ENCODE assay signal across 1 cellular context in the genomic region with DNA sequence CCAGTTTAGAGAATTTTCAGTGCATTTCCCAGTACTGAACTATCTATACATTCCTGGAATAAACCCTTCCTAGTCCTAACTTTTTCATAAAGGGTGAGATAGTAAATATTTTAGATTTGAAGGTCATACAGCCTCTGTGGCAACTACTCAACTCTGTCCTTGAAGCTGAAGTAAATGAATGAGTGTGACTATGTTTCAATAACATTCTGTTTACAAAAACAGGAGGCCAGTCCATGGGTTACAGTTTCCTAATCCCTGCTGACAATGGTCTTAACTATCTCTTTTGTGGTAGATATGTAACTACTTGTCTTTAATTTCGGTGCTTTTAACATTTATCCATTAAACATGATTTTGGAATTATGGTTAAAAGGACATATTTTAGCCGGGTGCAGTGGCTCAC.
TF ChIP-seq lines count a peak whose summit lies in the region.

No MANE protein-coding gene starts in this region.

TF ChIP-seq in HepG2, 621 proteins besides CTCF, POLR2A, EP300 and RAD21 (continued from another document):
- TF ChIP-seq, protein P1, sequence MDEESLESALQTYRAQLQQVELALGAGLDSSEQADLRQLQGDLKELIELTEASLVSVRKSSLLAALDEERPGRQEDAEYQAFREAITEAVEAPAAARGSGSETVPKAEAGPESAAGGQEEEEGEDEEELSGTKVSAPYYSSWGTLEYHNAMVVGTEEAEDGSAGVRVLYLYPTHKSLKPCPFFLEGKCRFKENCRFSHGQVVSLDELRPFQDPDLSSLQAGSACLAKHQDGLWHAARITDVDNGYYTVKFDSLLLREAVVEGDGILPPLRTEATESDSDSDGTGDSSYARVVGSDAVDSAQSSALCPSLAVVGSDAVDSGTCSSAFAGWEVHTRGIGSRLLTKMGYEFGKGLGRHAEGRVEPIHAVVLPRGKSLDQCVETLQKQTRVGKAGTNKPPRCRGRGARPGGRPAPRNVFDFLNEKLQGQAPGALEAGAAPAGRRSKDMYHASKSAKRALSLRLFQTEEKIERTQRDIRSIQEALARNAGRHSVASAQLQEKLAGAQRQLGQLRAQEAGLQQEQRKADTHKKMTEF (CRISPR knock-in tag; IDR thresholded peaks at IDR 0.05) = 0 out of 2 replicates have a peak, but pooled peaks have one; percentile 40
- TF ChIP-seq ATF1 (CRISPR knock-in tag; IDR thresholded peaks at IDR 0.05) (peak; percentile 20; the same call in 1 of the 2 replicates), SMAD3 (CRISPR knock-in tag; IDR thresholded peaks at IDR 0.05) (peak; percentile 83), SAP130 (CRISPR knock-in tag; IDR thresholded peaks at IDR 0.05; ENCODE audit: low read depth) (peak; percentile 82), MIXL1 (CRISPR knock-in tag; IDR thresholded peaks at IDR 0.05) (peak; percentile 81), SIX1 (CRISPR knock-in tag; IDR thresholded peaks at IDR 0.05; ENCODE audit: borderline replicate concordance) (peak; percentile 25; the same call in 1 of the 2 replicates), PHF20 (CRISPR knock-in tag; IDR thresholded peaks at IDR 0.05) (no peak), JUND (CRISPR knock-in tag; IDR thresholded peaks at IDR 0.05) (peak; percentile 24; the same call in 1 of the 2 replicates), KLF16 (CRISPR knock-in tag; IDR thresholded peaks at IDR 0.05) (peak in 1 of 2 experiments; percentile 43; a peak in 1 of 4 replicates), ZBTB21 (CRISPR knock-in tag; IDR thresholded peaks at IDR 0.05) (no peak), SOX13 (IDR thresholded peaks at IDR 0.05) (peak; percentile 74; the same call in 1 of the 2 replicates), SOX13 (CRISPR knock-in tag; conservative IDR thresholded peaks at IDR 0.05 in 1 of 2, IDR thresholded peaks at IDR 0.05 in 1 of 2) (peak in 1 of 2 experiments; percentile 99; a peak in 2 of 4 replicates), POLR2AphosphoS2 (IDR thresholded peaks at IDR 0.05; ENCODE audit: low read depth, low read length) (no peak), THAP11 (CRISPR knock-in tag; IDR thresholded peaks at IDR 0.05) (peak; percentile 58), NONO (IDR thresholded peaks at IDR 0.05) (no peak), NONO (CRISPR knock-in tag; conservative IDR thresholded peaks at IDR 0.05) (0 out of 2 replicates have a peak, but pooled peaks have one; percentile 50), ISX (CRISPR knock-in tag; conservative IDR thresholded peaks at IDR 0.05) (no peak), ZNF12 (CRISPR knock-in tag; IDR thresholded peaks at IDR 0.05) (peak; percentile 69; the same call in 1 of the 2 replicates), TEAD2 (CRISPR knock-in tag; IDR thresholded peaks at IDR 0.05) (no peak), ZNF790 (CRISPR knock-in tag; IDR thresholded peaks at IDR 0.05; ENCODE audit: borderline replicate concordance) (no peak), XBP1 (CRISPR knock-in tag; IDR thresholded peaks at IDR 0.05) (no peak), RBFOX2 (IDR thresholded peaks at IDR 0.05; ENCODE audit: low read depth, low read length) (no peak), ERF (CRISPR knock-in tag; IDR thresholded peaks at IDR 0.05) (peak; percentile 69; the same call in 1 of the 2 replicates), GTF2F1 (IDR thresholded peaks at IDR 0.05; ENCODE audit: low read length) (no peak), MTF1 (CRISPR knock-in tag; IDR thresholded peaks at IDR 0.05) (no peak), MEF2D (CRISPR knock-in tag; IDR thresholded peaks at IDR 0.05) (0 out of 2 replicates have a peak, but pooled peaks have one; percentile 26), SMYD3 (CRISPR knock-in tag; IDR thresholded peaks at IDR 0.05) (0 out of 2 replicates have a peak, but pooled peaks have one; percentile 24)
- TF ChIP-seq, protein P2, sequence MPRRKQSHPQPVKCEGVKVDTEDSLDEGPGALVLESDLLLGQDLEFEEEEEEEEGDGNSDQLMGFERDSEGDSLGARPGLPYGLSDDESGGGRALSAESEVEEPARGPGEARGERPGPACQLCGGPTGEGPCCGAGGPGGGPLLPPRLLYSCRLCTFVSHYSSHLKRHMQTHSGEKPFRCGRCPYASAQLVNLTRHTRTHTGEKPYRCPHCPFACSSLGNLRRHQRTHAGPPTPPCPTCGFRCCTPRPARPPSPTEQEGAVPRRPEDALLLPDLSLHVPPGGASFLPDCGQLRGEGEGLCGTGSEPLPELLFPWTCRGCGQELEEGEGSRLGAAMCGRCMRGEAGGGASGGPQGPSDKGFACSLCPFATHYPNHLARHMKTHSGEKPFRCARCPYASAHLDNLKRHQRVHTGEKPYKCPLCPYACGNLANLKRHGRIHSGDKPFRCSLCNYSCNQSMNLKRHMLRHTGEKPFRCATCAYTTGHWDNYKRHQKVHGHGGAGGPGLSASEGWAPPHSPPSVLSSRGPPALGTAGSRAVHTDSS (CRISPR knock-in tag; conservative IDR thresholded peaks at IDR 0.05) = no peak
- TF ChIP-seq, protein P3, sequence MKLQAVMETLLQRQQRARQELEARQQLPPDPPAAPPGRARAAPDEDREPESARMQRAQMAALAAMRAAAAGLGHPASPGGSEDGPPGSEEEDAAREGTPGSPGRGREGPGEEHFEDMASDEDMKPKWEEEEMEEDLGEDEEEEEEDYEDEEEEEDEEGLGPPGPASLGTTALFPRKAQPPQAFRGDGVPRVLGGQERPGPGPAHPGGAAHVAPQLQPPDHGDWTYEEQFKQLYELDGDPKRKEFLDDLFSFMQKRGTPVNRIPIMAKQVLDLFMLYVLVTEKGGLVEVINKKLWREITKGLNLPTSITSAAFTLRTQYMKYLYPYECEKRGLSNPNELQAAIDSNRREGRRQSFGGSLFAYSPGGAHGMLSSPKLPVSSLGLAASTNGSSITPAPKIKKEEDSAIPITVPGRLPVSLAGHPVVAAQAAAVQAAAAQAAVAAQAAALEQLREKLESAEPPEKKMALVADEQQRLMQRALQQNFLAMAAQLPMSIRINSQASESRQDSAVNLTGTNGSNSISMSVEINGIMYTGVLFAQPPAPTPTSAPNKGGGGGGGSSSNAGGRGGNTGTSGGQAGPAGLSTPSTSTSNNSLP (IDR thresholded peaks at IDR 0.05; ENCODE audit: low read depth, low read length) = peak; percentile 42; the same call in 1 of the 2 replicates
- TF ChIP-seq, protein P4, sequence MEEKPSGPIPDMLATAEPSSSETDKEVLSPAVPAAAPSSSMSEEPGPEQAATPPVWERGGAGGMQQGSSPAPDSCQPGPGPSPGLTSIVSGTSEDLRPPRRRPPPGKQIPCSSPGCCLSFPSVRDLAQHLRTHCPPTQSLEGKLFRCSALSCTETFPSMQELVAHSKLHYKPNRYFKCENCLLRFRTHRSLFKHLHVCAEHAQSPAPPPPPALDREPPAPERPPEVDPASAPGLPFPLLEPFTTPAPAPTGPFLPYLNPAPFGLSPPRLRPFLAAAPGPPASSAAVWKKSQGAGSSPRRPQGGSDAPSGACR (CRISPR knock-in tag; IDR thresholded peaks at IDR 0.05) = no peak
- TF ChIP-seq, protein P5, sequence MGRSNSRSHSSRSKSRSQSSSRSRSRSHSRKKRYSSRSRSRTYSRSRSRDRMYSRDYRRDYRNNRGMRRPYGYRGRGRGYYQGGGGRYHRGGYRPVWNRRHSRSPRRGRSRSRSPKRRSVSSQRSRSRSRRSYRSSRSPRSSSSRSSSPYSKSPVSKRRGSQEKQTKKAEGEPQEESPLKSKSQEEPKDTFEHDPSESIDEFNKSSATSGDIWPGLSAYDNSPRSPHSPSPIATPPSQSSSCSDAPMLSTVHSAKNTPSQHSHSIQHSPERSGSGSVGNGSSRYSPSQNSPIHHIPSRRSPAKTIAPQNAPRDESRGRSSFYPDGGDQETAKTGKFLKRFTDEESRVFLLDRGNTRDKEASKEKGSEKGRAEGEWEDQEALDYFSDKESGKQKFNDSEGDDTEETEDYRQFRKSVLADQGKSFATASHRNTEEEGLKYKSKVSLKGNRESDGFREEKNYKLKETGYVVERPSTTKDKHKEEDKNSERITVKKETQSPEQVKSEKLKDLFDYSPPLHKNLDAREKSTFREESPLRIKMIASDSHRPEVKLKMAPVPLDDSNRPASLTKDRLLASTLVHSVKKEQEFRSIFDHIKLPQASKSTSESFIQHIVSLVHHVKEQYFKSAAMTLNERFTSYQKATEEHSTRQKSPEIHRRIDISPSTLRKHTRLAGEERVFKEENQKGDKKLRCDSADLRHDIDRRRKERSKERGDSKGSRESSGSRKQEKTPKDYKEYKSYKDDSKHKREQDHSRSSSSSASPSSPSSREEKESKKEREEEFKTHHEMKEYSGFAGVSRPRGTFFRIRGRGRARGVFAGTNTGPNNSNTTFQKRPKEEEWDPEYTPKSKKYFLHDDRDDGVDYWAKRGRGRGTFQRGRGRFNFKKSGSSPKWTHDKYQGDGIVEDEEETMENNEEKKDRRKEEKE (IDR thresholded peaks at IDR 0.05) = no peak
- TF ChIP-seq, protein P6, sequence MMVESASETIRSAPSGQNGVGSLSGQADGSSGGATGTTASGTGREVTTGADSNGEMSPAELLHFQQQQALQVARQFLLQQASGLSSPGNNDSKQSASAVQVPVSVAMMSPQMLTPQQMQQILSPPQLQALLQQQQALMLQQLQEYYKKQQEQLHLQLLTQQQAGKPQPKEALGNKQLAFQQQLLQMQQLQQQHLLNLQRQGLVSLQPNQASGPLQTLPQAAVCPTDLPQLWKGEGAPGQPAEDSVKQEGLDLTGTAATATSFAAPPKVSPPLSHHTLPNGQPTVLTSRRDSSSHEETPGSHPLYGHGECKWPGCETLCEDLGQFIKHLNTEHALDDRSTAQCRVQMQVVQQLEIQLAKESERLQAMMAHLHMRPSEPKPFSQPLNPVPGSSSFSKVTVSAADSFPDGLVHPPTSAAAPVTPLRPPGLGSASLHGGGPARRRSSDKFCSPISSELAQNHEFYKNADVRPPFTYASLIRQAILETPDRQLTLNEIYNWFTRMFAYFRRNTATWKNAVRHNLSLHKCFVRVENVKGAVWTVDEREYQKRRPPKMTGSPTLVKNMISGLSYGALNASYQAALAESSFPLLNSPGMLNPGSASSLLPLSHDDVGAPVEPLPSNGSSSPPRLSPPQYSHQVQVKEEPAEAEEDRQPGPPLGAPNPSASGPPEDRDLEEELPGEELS (CRISPR knock-in tag; IDR thresholded peaks at IDR 0.05) = peak; percentile 95
- TF ChIP-seq, protein P7, sequence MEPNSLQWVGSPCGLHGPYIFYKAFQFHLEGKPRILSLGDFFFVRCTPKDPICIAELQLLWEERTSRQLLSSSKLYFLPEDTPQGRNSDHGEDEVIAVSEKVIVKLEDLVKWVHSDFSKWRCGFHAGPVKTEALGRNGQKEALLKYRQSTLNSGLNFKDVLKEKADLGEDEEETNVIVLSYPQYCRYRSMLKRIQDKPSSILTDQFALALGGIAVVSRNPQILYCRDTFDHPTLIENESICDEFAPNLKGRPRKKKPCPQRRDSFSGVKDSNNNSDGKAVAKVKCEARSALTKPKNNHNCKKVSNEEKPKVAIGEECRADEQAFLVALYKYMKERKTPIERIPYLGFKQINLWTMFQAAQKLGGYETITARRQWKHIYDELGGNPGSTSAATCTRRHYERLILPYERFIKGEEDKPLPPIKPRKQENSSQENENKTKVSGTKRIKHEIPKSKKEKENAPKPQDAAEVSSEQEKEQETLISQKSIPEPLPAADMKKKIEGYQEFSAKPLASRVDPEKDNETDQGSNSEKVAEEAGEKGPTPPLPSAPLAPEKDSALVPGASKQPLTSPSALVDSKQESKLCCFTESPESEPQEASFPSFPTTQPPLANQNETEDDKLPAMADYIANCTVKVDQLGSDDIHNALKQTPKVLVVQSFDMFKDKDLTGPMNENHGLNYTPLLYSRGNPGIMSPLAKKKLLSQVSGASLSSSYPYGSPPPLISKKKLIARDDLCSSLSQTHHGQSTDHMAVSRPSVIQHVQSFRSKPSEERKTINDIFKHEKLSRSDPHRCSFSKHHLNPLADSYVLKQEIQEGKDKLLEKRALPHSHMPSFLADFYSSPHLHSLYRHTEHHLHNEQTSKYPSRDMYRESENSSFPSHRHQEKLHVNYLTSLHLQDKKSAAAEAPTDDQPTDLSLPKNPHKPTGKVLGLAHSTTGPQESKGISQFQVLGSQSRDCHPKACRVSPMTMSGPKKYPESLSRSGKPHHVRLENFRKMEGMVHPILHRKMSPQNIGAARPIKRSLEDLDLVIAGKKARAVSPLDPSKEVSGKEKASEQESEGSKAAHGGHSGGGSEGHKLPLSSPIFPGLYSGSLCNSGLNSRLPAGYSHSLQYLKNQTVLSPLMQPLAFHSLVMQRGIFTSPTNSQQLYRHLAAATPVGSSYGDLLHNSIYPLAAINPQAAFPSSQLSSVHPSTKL (CRISPR knock-in tag; IDR thresholded peaks at IDR 0.05) = peak; percentile 92
- TF ChIP-seq, protein P8, sequence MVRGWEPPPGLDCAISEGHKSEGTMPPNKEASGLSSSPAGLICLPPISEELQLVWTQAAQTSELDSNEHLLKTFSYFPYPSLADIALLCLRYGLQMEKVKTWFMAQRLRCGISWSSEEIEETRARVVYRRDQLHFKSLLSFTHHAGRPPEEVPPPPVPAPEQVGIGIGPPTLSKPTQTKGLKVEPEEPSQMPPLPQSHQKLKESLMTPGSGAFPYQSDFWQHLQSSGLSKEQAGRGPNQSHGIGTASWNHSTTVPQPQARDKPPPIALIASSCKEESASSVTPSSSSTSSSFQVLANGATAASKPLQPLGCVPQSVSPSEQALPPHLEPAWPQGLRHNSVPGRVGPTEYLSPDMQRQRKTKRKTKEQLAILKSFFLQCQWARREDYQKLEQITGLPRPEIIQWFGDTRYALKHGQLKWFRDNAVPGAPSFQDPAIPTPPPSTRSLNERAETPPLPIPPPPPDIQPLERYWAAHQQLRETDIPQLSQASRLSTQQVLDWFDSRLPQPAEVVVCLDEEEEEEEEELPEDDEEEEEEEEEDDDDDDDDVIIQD (CRISPR knock-in tag; IDR thresholded peaks at IDR 0.05; ENCODE audit: low read depth) = peak; percentile 67; the same call in 1 of the 2 replicates
